Comparison of ENCODE assay signal across 9 cellular contexts in genomic region chr1:18927082-18927653, GRCh38. TPM values are rescaled to one million over a fixed set of nuclear protein-coding genes. Genes with fewer than 3 reads are reported as not detected.
DNase-seq lines count a peak whose midpoint lies in the region; ATAC-seq and TF ChIP-seq lines count a peak whose summit lies in the region.
"Had no signal": no experiment of that assay in that cellular context is flagged by ENCODE, and none has a peak within 500 bp of the region (broad histone marks: within the 10 kb centered on the region; RNA-seq: fewer than 3 reads in every experiment).

No MANE protein-coding gene starts in this region.

- H3K9me3 Mint-ChIP-seq in activated naive CD4-positive, alpha-beta T cell treated with anti-CD3 and anti-CD28 coated beads, Interleukin-2, amount 50 U/mL, for 24 hours, result no peaks in the 10 kb centered on the region
- peaks cover 2 to 4% of the 10 kb centered on the region in 2 experiments; a peak in 2 of 5 replicates for H3K9me3 Mint-ChIP-seq in H9

- H3K4me2 ChIP-seq in H9 (ENCODE audit: insufficient read depth, insufficient read length, low read length), result no peak overlapping the region

- H4K5ac ChIP-seq in H9 (ENCODE audit: insufficient read length, low read depth, low read length), result no peak overlapping the region

- no peaks in the 10 kb centered on the region for H3K36me3 ChIP-seq in muscle layer of duodenum (ENCODE audit: control insufficient read depth in 1 of 2, insufficient read depth in 2 of 2, low read length in 2 of 2)

- peaks cover 20 to 49% of the 10 kb centered on the region in 2 donors for H3K4me1 ChIP-seq in muscle layer of duodenum (ENCODE audit: control insufficient read depth in 1 of 2, insufficient read depth in 2 of 2, low read length in 2 of 2)
- H3K4me1 ChIP-seq in H9 (ENCODE audit: insufficient read depth, low read length), result no peaks in the 10 kb centered on the region

- no peak overlapping the region for H2BK20ac ChIP-seq in H9 (ENCODE audit: low read depth, low read length, poor library complexity, severe bottlenecking)

- peak overlapping the region; percentile 94 for H3K27ac Mint-ChIP-seq in activated naive CD4-positive, alpha-beta T cell treated with anti-CD3 and anti-CD28 coated beads, Interleukin-2, amount 50 U/mL, for 24 hours
- H3K27ac Mint-ChIP-seq in H9, result no peak overlapping the region

- WGBS in H9 (ENCODE audit: extremely low coverage, insufficient read length, low lambda C conversion rate), result no CpG with 5 or more reads among the region's 16 CpGs

- H3K56ac ChIP-seq in H9 (ENCODE audit: insufficient read length, low read depth, low read length), result no peak overlapping the region

- peak; percentile 26 for ATAC-seq in GM19351 (IDR thresholded peaks at IDR 0.05; ENCODE audit: unreplicated experiment)
- ATAC-seq in HG03521 (IDR thresholded peaks at IDR 0.05; ENCODE audit: unreplicated experiment), result peak; percentile 8

- no peak overlapping the region for H3K18ac ChIP-seq in H9 (ENCODE audit: insufficient read length, low read depth, low read length)

- H3K79me2 ChIP-seq in H9 (ENCODE audit: insufficient read depth, low read length), result no peaks in the 10 kb centered on the region

- H3K27me3 Mint-ChIP-seq in activated naive CD4-positive, alpha-beta T cell treated with anti-CD3 and anti-CD28 coated beads, Interleukin-2, amount 50 U/mL, for 24 hours, result no peaks in the 10 kb centered on the region
- H3K27me3 Mint-ChIP-seq in H9 (ENCODE audit: low read depth), result no peaks in the 10 kb centered on the region; the same call in 1 of the 2 replicates

- H2AFZ ChIP-seq in H9 (ENCODE audit: low read length), result no peak overlapping the region

- H3K9me3 ChIP-seq in muscle layer of duodenum (ENCODE audit: control insufficient read depth in 1 of 2, low read length in 2 of 2), result no peaks in the 10 kb centered on the region
- H3K9me3 ChIP-seq in H9 (ENCODE audit: control insufficient read depth, low read depth, low read length), result no peaks in the 10 kb centered on the region

- H3K9ac ChIP-seq in H9 (ENCODE audit: extremely low read depth, insufficient read length, low read length), result no peak overlapping the region

- H3K36me3 Mint-ChIP-seq in activated naive CD4-positive, alpha-beta T cell treated with anti-CD3 and anti-CD28 coated beads, Interleukin-2, amount 50 U/mL, for 24 hours, result peaks cover 2% of the 10 kb centered on the region
- H3K36me3 Mint-ChIP-seq in H9 (ENCODE audit: insufficient read depth in 1 of 3, low read depth in 3 of 3), result peaks cover 0 to 5% (median 2%) of the 10 kb centered on the region in 3 experiments; a peak in 4 of 7 replicates

- H3K4me3 ChIP-seq in muscle layer of duodenum (ENCODE audit: low read depth in 1 of 2, low read length in 2 of 2), result no peak overlapping the region

- H3K23ac ChIP-seq in H9 (ENCODE audit: insufficient read length, low read depth, low read length), result no peak overlapping the region

- no peak overlapping the region for H4K8ac ChIP-seq in H9 (replicated peaks; ENCODE audit: insufficient read length, low read depth, low read length)

- no peak for TF ChIP-seq CTCF in H9 (conservative IDR thresholded peaks at IDR 0.05)

- no peak overlapping the region; the same call in 1 of the 2 replicates for H3K14ac ChIP-seq in H9 (ENCODE audit: insufficient read depth, low read length)

- no peak overlapping the region for H2AK5ac ChIP-seq in H9 (ENCODE audit: insufficient read length, low read length)

- no peak overlapping the region for H2BK12ac ChIP-seq in H9 (ENCODE audit: insufficient read length, low read depth, low read length)

- H3K4ac ChIP-seq in H9 (ENCODE audit: low read depth, low read length), result no peak overlapping the region

- no peak overlapping the region for H3T11ph ChIP-seq in H9 (ENCODE audit: low read length)

- no peak overlapping the region for H2BK15ac ChIP-seq in H9 (ENCODE audit: low read depth, low read length)

- H2BK120ac ChIP-seq in H9 (ENCODE audit: low read depth, low read length, poor library complexity, severe bottlenecking), result no peak overlapping the region

- H3K79me1 ChIP-seq in H9 (ENCODE audit: insufficient read depth, low read depth, low read length, poor library complexity, severe bottlenecking), result no peaks in the 10 kb centered on the region

- H2BK5ac ChIP-seq in H9 (ENCODE audit: insufficient read length, low read length), result no peak overlapping the region

- no peaks in the 10 kb centered on the region for H4K20me1 ChIP-seq in H9 (ENCODE audit: control insufficient read depth, insufficient read depth, insufficient read length)

- peak overlapping the region; percentile 85 for H3K4me3 Mint-ChIP-seq in activated naive CD4-positive, alpha-beta T cell treated with anti-CD3 and anti-CD28 coated beads, Interleukin-2, amount 50 U/mL, for 24 hours
- no peak overlapping the region for H3K4me3 Mint-ChIP-seq in H9

- H4K91ac ChIP-seq in H9 (ENCODE audit: insufficient read length, low read depth, low read length), result no peak overlapping the region

- H3K27ac ChIP-seq in muscle layer of duodenum (ENCODE audit: low read length), result peak overlapping the region; percentile 86
- no peak overlapping the region for H3K27ac ChIP-seq in H9 (ENCODE audit: insufficient read length, low read depth, low read length)
- H3K27ac ChIP-seq: VCaP had no signal

- H3K23me2 ChIP-seq in H9 (ENCODE audit: insufficient read length, low read depth, low read length, poor library complexity, severe bottlenecking), result no peaks in the 10 kb centered on the region

- no peaks in the 10 kb centered on the region for H3K27me3 ChIP-seq in muscle layer of duodenum (ENCODE audit: low read depth, low read length)
- no peaks in the 10 kb centered on the region for H3K27me3 ChIP-seq in H9 (ENCODE audit: insufficient read depth, low read length)

- H3K4me1 Mint-ChIP-seq in activated naive CD4-positive, alpha-beta T cell treated with anti-CD3 and anti-CD28 coated beads, Interleukin-2, amount 50 U/mL, for 24 hours, result peaks cover 84% of the 10 kb centered on the region
- H3K4me1 Mint-ChIP-seq in H9, result peaks cover 36 to 38% of the 10 kb centered on the region in 2 experiments

- DNase-seq in H9 (no peak), NCI-H1105 (lab: John Stamatoyannopoulos, UW) (no peak), H4 (ENCODE audit: low spot score) (no peak), NCI-H1436 treated with DMSO at 0.1 percent for 48 hours (lab: John Stamatoyannopoulos, UW) (no peak)

RNA-seq across cellular contexts. Expression of gene ALDH4A1, which starts 24.8 kb away (rescaled TPM):
- total RNA-seq in H9 (2021), result 26.1 TPM in 2 replicates
- 2.5 and 3.3 TPM in 2 replicates for total RNA-seq in H4 (2014; rRNA removed; shearing (Covaris generic))

RNA-seq across cellular contexts. Expression of gene IFFO2, which starts 29.3 kb away (rescaled TPM):
- 3.6 and 6.1 TPM in 2 replicates for total RNA-seq in H9 (2021)
- 3.5 and 4.4 TPM in 2 replicates for total RNA-seq in H4 (2014; rRNA removed; shearing (Covaris generic))
